Comparison of ENCODE assay signal across 8 cellular contexts in the genomic region with DNA sequence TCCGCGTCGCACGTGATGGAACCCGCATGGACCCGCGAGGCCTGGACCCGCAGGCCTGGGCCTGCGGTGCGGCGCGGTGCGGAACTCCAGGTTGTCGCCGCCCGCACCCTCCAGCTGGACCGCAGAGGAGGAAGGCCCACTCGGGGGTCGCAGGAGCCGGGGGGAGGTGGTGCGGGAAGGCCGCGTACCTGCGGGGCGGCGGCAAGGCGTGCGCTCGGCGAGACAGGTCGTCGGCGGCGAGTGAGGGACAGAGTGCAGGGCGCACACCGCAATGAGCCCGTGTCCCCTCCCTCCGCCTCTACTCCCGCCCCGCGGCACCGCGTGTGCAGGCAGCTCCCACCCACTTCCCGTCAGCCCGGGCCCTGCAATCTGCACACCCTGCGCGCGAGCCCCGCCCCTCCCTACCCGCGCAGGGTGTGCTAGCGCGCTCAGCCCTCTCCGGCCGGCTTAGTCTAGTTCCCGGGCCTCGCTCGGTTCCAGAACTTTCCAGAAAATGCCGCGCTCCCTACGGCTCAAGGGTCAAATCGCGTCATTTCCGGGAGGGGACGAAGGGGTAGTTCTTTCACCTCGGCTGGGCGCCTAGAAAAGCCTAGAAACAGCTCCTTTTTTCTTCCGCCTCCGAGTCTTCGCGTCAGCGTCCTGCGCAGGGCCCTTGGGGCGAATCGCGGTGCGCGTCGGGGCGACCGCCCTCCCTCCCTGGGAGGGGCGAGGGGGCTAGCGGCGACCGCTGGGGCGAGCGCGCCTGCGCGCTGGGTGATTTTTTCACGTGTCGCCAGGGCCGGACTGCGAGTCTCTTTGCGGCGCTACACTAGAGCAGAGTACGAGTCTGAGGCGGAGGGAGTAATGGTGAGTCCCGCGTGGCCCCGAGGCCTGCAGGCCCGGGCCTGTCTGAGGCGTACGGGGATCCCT. TPM values are rescaled to one million over a fixed set of nuclear protein-coding genes. Genes with fewer than 3 reads are reported as not detected.
DNase-seq lines count a peak whose midpoint lies in the region; ATAC-seq, FAIRE-seq and TF ChIP-seq lines count a peak whose summit lies in the region.

A gene (minus strand): TSS at position 247 of the 909 bp plus-strand sequence. CDS start 992 bp downstream, outside the sequence.
A gene (plus strand): TSS at position 786 of the 909 bp plus-strand sequence. CDS start 58 bp downstream, at position 844.

- no peaks in the 10 kb centered on the region for H3K27me3 ChIP-seq in bronchial epithelial cell (ENCODE audit: control insufficient read depth, insufficient read depth, low read length)
- H3K27me3 ChIP-seq in smooth muscle cell (ENCODE audit: low read depth) = no peaks in the 10 kb centered on the region

- CTCF ChIA-PET in AG04449 (lab: Yijun Ruan, JAX) = interaction anchor here (1.0 to 1.6 kb wide), 2 partner anchors 9 to 207 kb away, joined by 3 to 4 read pairs; no protein-coding TSS in a partner anchor

- H3K79me2 ChIP-seq in smooth muscle cell (ENCODE audit: low read depth) = peaks cover 81% of the 10 kb centered on the region

- no peak for TF ChIP-seq CTCF in AG04449 (IDR thresholded peaks at IDR 0.05; ENCODE audit: insufficient read depth, low read length, missing control alignments)
- TF ChIP-seq CTCF in WI38 (IDR thresholded peaks at IDR 0.05; ENCODE audit: low read depth, low read length) = no peak
- TF ChIP-seq CTCF in bronchial epithelial cell (IDR thresholded peaks at IDR 0.05; ENCODE audit: insufficient read depth, low read length, severe bottlenecking) = no peak
- no peak for TF ChIP-seq CTCF in smooth muscle cell (IDR thresholded peaks at IDR 0.05; ENCODE audit: borderline replicate concordance, insufficient read depth, poor library complexity, severe bottlenecking)

- peak within 1 kb of the TSS; percentile 92 for H3K9ac ChIP-seq in smooth muscle cell (ENCODE audit: low read depth)

- peak within 1 kb of the TSS; percentile 10 for H2AFZ ChIP-seq in smooth muscle cell (ENCODE audit: low read depth)

- POLR2A ChIA-PET in AG04449 (lab: Yijun Ruan, JAX) = interaction anchor here (0.6 to 2.9 kb wide), 14 partner anchors 8 to 207 kb away, joined by 3 to 25 read pairs (median 4); a partner anchor contains a TSS

- H3K9me3 ChIP-seq in smooth muscle cell (replicated peaks; ENCODE audit: low read depth) = no peaks in the 10 kb centered on the region

- ATAC-seq in GM18907 (IDR thresholded peaks at IDR 0.05; ENCODE audit: unreplicated experiment) (peak; percentile 87), HG03159 (IDR thresholded peaks at IDR 0.05; ENCODE audit: unreplicated experiment) (peak; percentile 79)

- peak within 1 kb of the TSS; percentile 98 for H3K27ac ChIP-seq in smooth muscle cell (ENCODE audit: low read depth)

- peaks cover 38% of the 10 kb centered on the region for H3K4me1 ChIP-seq in smooth muscle cell (ENCODE audit: low read depth)

- no peak for FAIRE-seq in bronchial epithelial cell (lab: Jason Lieb, UNC)

- WGBS in smooth muscle cell (ENCODE audit: low lambda C conversion rate) = 1% methylated on average over 89 of the region's 104 CpGs

- peak within 1 kb of the TSS; percentile 78 for H3K4me3 ChIP-seq in AG04449 (ENCODE audit: low read depth, low read length)
- H3K4me3 ChIP-seq in WI38 (ENCODE audit: low read depth, low read length) = peak within 1 kb of the TSS; percentile 92
- peak within 1 kb of the TSS; percentile 99 for H3K4me3 ChIP-seq in bronchial epithelial cell (ENCODE audit: low read depth, low read length)
- H3K4me3 ChIP-seq in smooth muscle cell = peak within 1 kb of the TSS; percentile 86

- no peaks in the 10 kb centered on the region for H3F3A ChIP-seq in smooth muscle cell (ENCODE audit: low read depth)

- DNase-seq in AG04449 (ENCODE audit: low read depth, low spot score) (peak; percentile 93), NCI-H2227 treated with DMSO at 0.1 percent for 48 hours (lab: John Stamatoyannopoulos, UW) (peak; percentile 99), bronchial epithelial cell (ENCODE audit: low read depth) (peak; percentile 95), iPS-NIHi11 (ENCODE audit: low spot score) (peak; percentile 95), smooth muscle cell (lab: John Stamatoyannopoulos, UW; ENCODE audit: unreplicated experiment) (peak; percentile 94)

- H3K36me3 ChIP-seq in bronchial epithelial cell (ENCODE audit: control insufficient read depth, insufficient read depth, low read length) (peaks cover 15% of the 10 kb centered on the region), smooth muscle cell (ENCODE audit: low read depth) (peaks cover 9% of the 10 kb centered on the region)

- peaks cover 37% of the 10 kb centered on the region for H4K20me1 ChIP-seq in smooth muscle cell (ENCODE audit: low read depth)

- H3K4me2 ChIP-seq in smooth muscle cell = peak within 1 kb of the TSS; percentile 97

RNA-seq across cellular contexts. Expression of the first gene that starts in this region (rescaled TPM):
- total RNA-seq in bronchial epithelial cell = 391 and 438 TPM in 2 replicates
- total RNA-seq in smooth muscle cell = 139 and 145 TPM in 2 replicates
- polyA plus RNA-seq in smooth muscle cell = 142 and 152 TPM in 2 replicates

RNA-seq across cellular contexts. Expression of the second gene that starts in this region (rescaled TPM):
- total RNA-seq in bronchial epithelial cell (76.7 and 83.7 TPM in 2 replicates), smooth muscle cell (116 and 132 TPM in 2 replicates)
- 158 and 174 TPM in 2 replicates for polyA plus RNA-seq in smooth muscle cell

Comparison
In these comparisons a context has a peak if more than half of its experiments do, and no peak if none do; other contexts are left out.
1. Peak in every context shown above with its lines: DNase-seq, ATAC-seq, H3K4me3 ChIP-seq and H3K27ac ChIP-seq.